In genomic region chr7:76626989-76627642, GRCh38 we compare ENCODE assay signal across 8 cellular contexts. TPM values are rescaled to one million over a fixed set of nuclear protein-coding genes. Genes with fewer than 3 reads are reported as not detected.
DNase-seq lines count a peak whose midpoint lies in the region; ATAC-seq and TF ChIP-seq lines count a peak whose summit lies in the region.
"Not testable (repeated sequence)": the region's sequence is repeated elsewhere in the genome, so short reads cannot be mapped to it uniquely, and the experiment has no call there.

Gene POMZP3 (minus strand): TSS chr7:76627279. CDS start chr7:76626064, 1,215 bp downstream.

- peak within 1 kb of the TSS; percentile 83 to 99 (median 88) for H3K27ac ChIP-seq in gastroesophageal sphincter

- H3K9me3 Mint-ChIP-seq in T-cell; activated naive CD8-positive, alpha-beta T cell treated with anti-CD3 and anti-CD28 coated beads, Interleukin-2, amount 50 U/mL, for 24 hours; natural killer cell; stimulated activated naive CD8-positive, alpha-beta T cell treated with anti-CD3 and anti-CD28 coated beads, Interleukin-15, amount 100 ng/mL, for 72 hours: not testable (repeated sequence)

- not testable (repeated sequence) for H3K27me3 Mint-ChIP-seq in T-cell; activated naive CD8-positive, alpha-beta T cell treated with anti-CD3 and anti-CD28 coated beads, Interleukin-2, amount 50 U/mL, for 24 hours; natural killer cell (ENCODE audit: low read depth in 2 of 2); stimulated activated naive CD8-positive, alpha-beta T cell treated with anti-CD3 and anti-CD28 coated beads, Interleukin-15, amount 100 ng/mL, for 72 hours

- peaks cover 7 to 14% (median 13%) of the 10 kb centered on the region in 3 donors for H3K4me1 Mint-ChIP-seq in T-cell
- peaks cover 12% of the 10 kb centered on the region for H3K4me1 Mint-ChIP-seq in activated naive CD8-positive, alpha-beta T cell treated with anti-CD3 and anti-CD28 coated beads, Interleukin-2, amount 50 U/mL, for 24 hours
- H3K4me1 Mint-ChIP-seq in natural killer cell = not testable (repeated sequence)
- H3K4me1 Mint-ChIP-seq in stimulated activated naive CD8-positive, alpha-beta T cell treated with anti-CD3 and anti-CD28 coated beads, Interleukin-15, amount 100 ng/mL, for 72 hours = peaks cover 14% of the 10 kb centered on the region

- peak; percentile 59 to 87 for TF ChIP-seq POLR2A in gastroesophageal sphincter (IDR thresholded peaks at IDR 0.05)

- not testable (repeated sequence) for H3K27me3 ChIP-seq in gastroesophageal sphincter

- H3K36me3 Mint-ChIP-seq in T-cell, natural killer cell: not testable (repeated sequence)
- H3K36me3 Mint-ChIP-seq in activated naive CD8-positive, alpha-beta T cell treated with anti-CD3 and anti-CD28 coated beads, Interleukin-2, amount 50 U/mL, for 24 hours (ENCODE audit: low read depth) = peaks cover 15% of the 10 kb centered on the region

- TF ChIP-seq CTCF in gastroesophageal sphincter (IDR thresholded peaks at IDR 0.05); natural killer cell (IDR thresholded peaks at IDR 0.05): not testable (repeated sequence)

- DNase-seq in G401 (ENCODE audit: low spot score) (peak; percentile 42), HT-29 (ENCODE audit: low spot score) (peak; percentile 50), T-cell (peak in 21 of 34 experiments; percentile 3 to 64 (median 24)), natural killer cell (peak; percentile 56)
- DNase-seq in activated naive CD8-positive, alpha-beta T cell treated with anti-CD3 and anti-CD28 coated beads, Interleukin-2, amount 50 U/mL, for 24 hours = peak; percentile 56
- DNase-seq in stimulated activated naive CD8-positive, alpha-beta T cell treated with anti-CD3 and anti-CD28 coated beads, Interleukin-15, amount 100 ng/mL, for 72 hours = peak; percentile 51 to 54

- WGBS in gastroesophageal sphincter (ENCODE audit: low coverage in 1 of 2), 2 donors = no CpG with 5 or more reads among the region's 78 CpGs

- in situ Hi-C loops in G401 (cut with HindIII; ENCODE audit: low sequenced_read_pairs) = not testable (repeated sequence)

- peaks cover 0 to 16% of the 10 kb centered on the region in 2 donors for H3K36me3 ChIP-seq in gastroesophageal sphincter

- intact Hi-C loops in natural killer cell (cut with micrococcal nuclease) = not testable (repeated sequence)

- H3K9me3 ChIP-seq in gastroesophageal sphincter = not testable (repeated sequence)

- CTCF ChIA-PET in T-cell (lab: Charles Lee) = not testable (repeated sequence)

- peak within 1 kb of the TSS; percentile 59 to 96 for H3K4me3 ChIP-seq in gastroesophageal sphincter

- H3K27ac Mint-ChIP-seq in T-cell (peak within 1 kb of the TSS; percentile 96), natural killer cell (peak within 1 kb of the TSS; percentile 84 to 88)
- H3K27ac Mint-ChIP-seq in activated naive CD8-positive, alpha-beta T cell treated with anti-CD3 and anti-CD28 coated beads, Interleukin-2, amount 50 U/mL, for 24 hours = peak within 1 kb of the TSS; percentile 96
- peak within 1 kb of the TSS; percentile 96 to 98 for H3K27ac Mint-ChIP-seq in stimulated activated naive CD8-positive, alpha-beta T cell treated with anti-CD3 and anti-CD28 coated beads, Interleukin-15, amount 100 ng/mL, for 72 hours

- peak within 1 kb of the TSS; percentile 81 to 95 (median 89) for H3K4me3 Mint-ChIP-seq in T-cell
- peak within 1 kb of the TSS; percentile 90 for H3K4me3 Mint-ChIP-seq in activated naive CD8-positive, alpha-beta T cell treated with anti-CD3 and anti-CD28 coated beads, Interleukin-2, amount 50 U/mL, for 24 hours
- H3K4me3 Mint-ChIP-seq in natural killer cell = peak within 1 kb of the TSS; percentile 90
- H3K4me3 Mint-ChIP-seq in stimulated activated naive CD8-positive, alpha-beta T cell treated with anti-CD3 and anti-CD28 coated beads, Interleukin-15, amount 100 ng/mL, for 72 hours = peak within 1 kb of the TSS; percentile 87 to 89

- TF ChIP-seq EP300 in gastroesophageal sphincter (IDR thresholded peaks at IDR 0.05) = not testable (repeated sequence)

- POLR2A ChIA-PET in T-cell (lab: Charles Lee) = not testable (repeated sequence)

- H3K4me1 ChIP-seq in gastroesophageal sphincter = peaks cover 0 to 12% (median 0%) of the 10 kb centered on the region in 3 donors

- ATAC-seq in GM21786 (IDR thresholded peaks at IDR 0.05; ENCODE audit: unreplicated experiment) = peak; percentile 83
- peak; percentile 90 to 97 (median 94) for ATAC-seq in T-cell (replicated peaks in 1 of 4)
- peak; percentile 95 for ATAC-seq in activated naive CD8-positive, alpha-beta T cell treated with anti-CD3 and anti-CD28 coated beads, Interleukin-2, amount 50 U/mL, for 24 hours
- ATAC-seq in gastroesophageal sphincter = peak; percentile 96
- ATAC-seq in natural killer cell = peak; percentile 91 to 98 (median 94)
- peak; percentile 97 for ATAC-seq in stimulated activated naive CD8-positive, alpha-beta T cell treated with anti-CD3 and anti-CD28 coated beads, Interleukin-15, amount 100 ng/mL, for 72 hours

RNA-seq across cellular contexts. Expression of gene POMZP3, which starts in this region (rescaled TPM):
- not detected in 2 replicates for total RNA-seq in G401 (2014; rRNA removed; shearing (Covaris generic))
- 7.6 and 9.9 TPM in 2 replicates for total RNA-seq in HT-29 (2014; rRNA removed; shearing (Covaris generic))
- total RNA-seq in T-cell = 10 to 100 TPM; 18.6 to 35.7 (median 19.4) TPM
- total RNA-seq in gastroesophageal sphincter = 1 to 10 TPM; 3.5 to 8.6 (median 7.2) TPM
- total RNA-seq in natural killer cell = 10 to 100 TPM; 17.1 to 21.9 (median 18.3) TPM

Comparison
In these comparisons a context has a peak if more than half of its experiments do, and no peak if none do; other contexts are left out.
1. Peak in every context shown above with its lines: DNase-seq, ATAC-seq, H3K4me3 ChIP-seq and H3K27ac ChIP-seq.
2. Peak in DNase-seq in G401; RNA of the gene not detected or under 1 TPM.